1 cellular context compared by ENCODE assay signal in the genomic region with DNA sequence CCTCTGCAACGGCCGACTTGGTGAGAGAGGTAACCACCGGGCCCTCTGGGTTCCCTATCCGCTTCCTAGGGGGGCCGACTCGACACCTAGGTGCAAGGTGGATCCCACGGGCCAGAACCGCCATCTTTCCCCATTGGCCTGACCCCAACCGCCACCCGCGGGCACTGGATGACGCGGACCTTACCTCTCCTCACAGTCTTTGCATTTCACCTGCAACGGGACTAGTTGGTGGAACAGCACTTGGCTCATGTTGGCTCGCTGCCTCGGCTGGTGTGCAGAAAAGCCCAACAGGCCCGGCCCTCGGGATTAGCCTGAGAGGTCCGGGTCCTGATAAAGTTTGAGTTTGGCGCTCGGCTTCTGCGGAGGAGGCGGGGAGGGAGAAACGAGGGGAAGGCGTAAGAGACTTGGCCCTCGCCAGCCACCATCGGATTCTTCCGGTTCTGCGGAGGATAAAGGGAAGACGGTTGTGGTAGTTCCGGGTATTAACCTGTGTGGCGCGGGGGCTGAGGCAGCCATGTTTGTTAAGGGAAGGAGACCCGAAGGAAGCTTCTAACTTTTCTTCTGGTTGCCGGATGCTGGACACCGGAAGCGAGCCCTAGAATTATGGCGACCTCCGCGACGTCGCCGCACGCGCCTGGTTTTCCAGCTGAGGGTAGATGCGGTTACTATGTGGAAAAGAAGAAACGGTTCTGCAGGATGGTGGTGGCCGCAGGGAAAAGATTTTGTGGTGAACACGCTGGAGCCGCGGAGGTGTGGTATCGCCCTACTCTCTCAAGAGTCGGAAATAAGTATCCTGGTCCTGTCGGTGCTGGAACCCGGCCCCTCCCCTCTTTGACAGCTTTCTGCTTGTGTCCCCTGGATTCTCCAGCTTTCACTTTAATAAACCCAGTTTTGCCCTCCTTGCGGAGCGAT.
A peak's percentile ranks its signal among the peaks of the same experiment; 100 is the strongest.
TF ChIP-seq lines count a peak whose summit lies in the region.

Gene SASS6 (minus strand): TSS at position 365 of the 912 bp plus-strand sequence. CDS start 116 bp downstream, at position 249.
Gene TRMT13 (plus strand): TSS at position 598 of the 912 bp plus-strand sequence. CDS start 6 bp downstream, at position 604.

TF ChIP-seq in HepG2, 621 proteins besides CTCF, POLR2A, EP300 and RAD21 (continued from another document and continues in another):
- TF ChIP-seq ZNF704 (CRISPR knock-in tag; IDR thresholded peaks at IDR 0.05; ENCODE audit: borderline replicate concordance) (no peak), ARID3A (IDR thresholded peaks at IDR 0.05; ENCODE audit: low read depth, low read length) (no peak), ATM (IDR thresholded peaks at IDR 0.05; ENCODE audit: borderline replicate concordance) (no peak), ZNF275 (CRISPR knock-in tag; IDR thresholded peaks at IDR 0.05; ENCODE audit: borderline replicate concordance) (peak; percentile 46; the same call in 1 of the 2 replicates), ZC3H13 (CRISPR knock-in tag; IDR thresholded peaks at IDR 0.05) (no peak), ZNF33A (CRISPR knock-in tag; IDR thresholded peaks at IDR 0.05; ENCODE audit: borderline replicate concordance) (no peak; the same call in 1 of the 2 replicates), FLYWCH1 (CRISPR knock-in tag; IDR thresholded peaks at IDR 0.05) (no peak), AHR (CRISPR knock-in tag; IDR thresholded peaks at IDR 0.05) (no peak), SMARCE1 (IDR thresholded peaks at IDR 0.05; ENCODE audit: borderline replicate concordance) (no peak), MTF2 (CRISPR knock-in tag; IDR thresholded peaks at IDR 0.05; ENCODE audit: borderline replicate concordance) (0 out of 2 replicates have a peak, but pooled peaks have one; percentile 70), ZNF235 (CRISPR knock-in tag; IDR thresholded peaks at IDR 0.05; ENCODE audit: borderline replicate concordance) (no peak), ZNF550 (CRISPR knock-in tag; IDR thresholded peaks at IDR 0.05; ENCODE audit: borderline replicate concordance) (no peak), ZNF788 (CRISPR knock-in tag; IDR thresholded peaks at IDR 0.05; ENCODE audit: borderline replicate concordance) (peak; percentile 93; the same call in 1 of the 2 replicates), ZNF12 (CRISPR knock-in tag; IDR thresholded peaks at IDR 0.05) (no peak), HMGA1 (CRISPR knock-in tag; conservative IDR thresholded peaks at IDR 0.05) (no peak), SIN3B (IDR thresholded peaks at IDR 0.05; ENCODE audit: low read length) (peak; percentile 96), SMYD3 (CRISPR knock-in tag; IDR thresholded peaks at IDR 0.05) (no peak; the same call in 1 of the 2 replicates), CREM (IDR thresholded peaks at IDR 0.05) (peak; percentile 96), CREM (CRISPR knock-in tag; IDR thresholded peaks at IDR 0.05) (no peak), ZNF441 (CRISPR knock-in tag; IDR thresholded peaks at IDR 0.05; ENCODE audit: borderline replicate concordance) (no peak), PHF21A (CRISPR knock-in tag; IDR thresholded peaks at IDR 0.05) (no peak), ETV5 (CRISPR knock-in tag; IDR thresholded peaks at IDR 0.05; ENCODE audit: borderline replicate concordance) (peak; percentile 83), ZBTB44 (CRISPR knock-in tag; IDR thresholded peaks at IDR 0.05) (no peak), MAX (IDR thresholded peaks at IDR 0.05) (peak; percentile 94), ARID4A (CRISPR knock-in tag; IDR thresholded peaks at IDR 0.05; ENCODE audit: borderline replicate concordance) (peak; percentile 98), SNAPC4 (CRISPR knock-in tag; IDR thresholded peaks at IDR 0.05) (no peak), SPEN (CRISPR knock-in tag; IDR thresholded peaks at IDR 0.05; ENCODE audit: low read depth) (peak; percentile 75), MATR3 (CRISPR knock-in tag; IDR thresholded peaks at IDR 0.05) (no peak), PAWR (CRISPR knock-in tag; IDR thresholded peaks at IDR 0.05; ENCODE audit: borderline replicate concordance) (no peak), ZBTB3 (CRISPR knock-in tag; IDR thresholded peaks at IDR 0.05; ENCODE audit: borderline replicate concordance, low read depth) (no peak), ZBTB46 (CRISPR knock-in tag; IDR thresholded peaks at IDR 0.05; ENCODE audit: borderline replicate concordance) (no peak), ATRX (CRISPR knock-in tag; IDR thresholded peaks at IDR 0.05; ENCODE audit: borderline replicate concordance) (no peak), ZNF629 (CRISPR knock-in tag; conservative IDR thresholded peaks at IDR 0.05) (no peak), ZNF615 (CRISPR knock-in tag; IDR thresholded peaks at IDR 0.05; ENCODE audit: borderline replicate concordance) (peak; percentile 86; the same call in 1 of the 2 replicates), NFKBIZ (CRISPR knock-in tag; IDR thresholded peaks at IDR 0.05) (no peak), RBM22 (optimal IDR thresholded peaks at IDR 0.05; ENCODE audit: low read length) (no peak), GFI1 (CRISPR knock-in tag; IDR thresholded peaks at IDR 0.05; ENCODE audit: borderline replicate concordance) (no peak; the same call in 1 of the 2 replicates), NCOR1 (IDR thresholded peaks at IDR 0.05; ENCODE audit: borderline replicate concordance, low read length) (no peak; the same call in 1 of the 2 replicates), PCBP1 (IDR thresholded peaks at IDR 0.05; ENCODE audit: borderline replicate concordance, low read depth, low read length) (no peak), ZSCAN20 (CRISPR knock-in tag; IDR thresholded peaks at IDR 0.05; ENCODE audit: borderline replicate concordance) (0 out of 2 replicates have a peak, but pooled peaks have one; percentile 55), ZNF292 (CRISPR knock-in tag; IDR thresholded peaks at IDR 0.05; ENCODE audit: borderline replicate concordance, low read depth) (no peak)
